Comparison of ENCODE assay signal across 1 cellular context in the genomic region with DNA sequence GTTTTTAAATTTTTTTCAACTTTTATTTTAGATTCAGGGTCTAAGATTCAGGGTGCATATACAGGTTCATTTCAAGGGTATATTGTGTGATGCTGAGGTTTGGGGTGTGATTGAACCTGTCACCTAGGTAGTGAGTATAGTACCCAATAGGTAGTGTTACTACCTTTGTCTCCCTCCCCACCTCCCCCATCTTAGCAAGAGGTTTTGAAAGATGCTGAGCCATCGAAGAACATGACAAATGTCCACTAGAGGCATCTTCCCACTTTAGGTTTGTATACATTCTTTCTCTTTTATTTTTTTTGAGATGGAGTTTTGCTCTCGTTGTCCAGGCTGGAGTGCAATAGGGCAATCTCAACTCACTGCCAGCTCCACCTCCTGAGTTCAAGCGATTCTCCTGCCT.
TF ChIP-seq lines count a peak whose summit lies in the region.

No MANE protein-coding gene starts in this region.

TF ChIP-seq in HepG2, 621 proteins besides CTCF, POLR2A, EP300 and RAD21:
- TF ChIP-seq, protein P1, sequence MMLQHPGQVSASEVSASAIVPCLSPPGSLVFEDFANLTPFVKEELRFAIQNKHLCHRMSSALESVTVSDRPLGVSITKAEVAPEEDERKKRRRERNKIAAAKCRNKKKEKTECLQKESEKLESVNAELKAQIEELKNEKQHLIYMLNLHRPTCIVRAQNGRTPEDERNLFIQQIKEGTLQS (CRISPR knock-in tag; IDR thresholded peaks at IDR 0.05): no peak
- TF ChIP-seq ARNTL (CRISPR knock-in tag; IDR thresholded peaks at IDR 0.05): no peak
- TF ChIP-seq YEATS2 (CRISPR knock-in tag; IDR thresholded peaks at IDR 0.05; ENCODE audit: borderline replicate concordance): no peak
